Comparison of ENCODE assay signal across 13 cellular contexts in genomic region chr13:43009506-43009905, GRCh38.
"Had no signal": no experiment of that assay in that cellular context is flagged by ENCODE, and none has a peak within 500 bp of the region (broad histone marks: within the 10 kb centered on the region; RNA-seq: fewer than 3 reads in every experiment).

No MANE protein-coding gene starts in this region.

- H3K4me3 Mint-ChIP-seq: activated CD4-positive, alpha-beta T cell treated with anti-CD3 and anti-CD28 coated beads, Interleukin-2, amount 10 ng/mL, durations not matched to agents 7 days and 5 days; activated naive CD4-positive, alpha-beta T cell treated with anti-CD3 and anti-CD28 coated beads, Interleukin-2, amount 50 U/mL, for 24 hours; activated T-helper 17 cell treated with anti-CD3 and anti-CD28 coated beads, Interleukin-2, amount 50 U/mL, for 72 hours; naive B cell had no signal

- DNase-seq: activated CD4-positive, alpha-beta T cell treated with anti-CD3 and anti-CD28 coated beads, Interleukin-2, amount 10 ng/mL, durations not matched to agents 7 days and 5 days; activated CD4-positive, CD25-positive, alpha-beta regulatory T cell; activated T-cell treated with anti-CD3 and anti-CD28 coated beads for 4 hours; left cardiac atrium; naive B cell; retina had no signal

- H3K36me3 Mint-ChIP-seq: activated naive CD4-positive, alpha-beta T cell treated with anti-CD3 and anti-CD28 coated beads, Interleukin-2, amount 50 U/mL, for 24 hours; naive B cell had no signal

- H3K27me3 ChIP-seq: esophagus muscularis mucosa had no signal

- H3K4me3 ChIP-seq: esophagus muscularis mucosa, lung, skin epidermis had no signal

- H3K9me3 ChIP-seq: esophagus muscularis mucosa had no signal

- H3K4me1 Mint-ChIP-seq: activated naive CD4-positive, alpha-beta T cell treated with anti-CD3 and anti-CD28 coated beads, Interleukin-2, amount 50 U/mL, for 24 hours; activated T-helper 17 cell treated with anti-CD3 and anti-CD28 coated beads, Interleukin-2, amount 50 U/mL, for 72 hours; naive B cell had no signal

- H3K27ac Mint-ChIP-seq: activated CD4-positive, alpha-beta T cell treated with anti-CD3 and anti-CD28 coated beads, Interleukin-2, amount 10 ng/mL, durations not matched to agents 7 days and 5 days; activated naive CD4-positive, alpha-beta T cell treated with anti-CD3 and anti-CD28 coated beads, Interleukin-2, amount 50 U/mL, for 24 hours; activated T-helper 17 cell treated with anti-CD3 and anti-CD28 coated beads, Interleukin-2, amount 50 U/mL, for 72 hours; naive B cell had no signal

- H3K27me3 Mint-ChIP-seq: activated naive CD4-positive, alpha-beta T cell treated with anti-CD3 and anti-CD28 coated beads, Interleukin-2, amount 50 U/mL, for 24 hours; naive B cell had no signal

- H3K36me3 ChIP-seq: esophagus muscularis mucosa had no signal

- H3K27ac ChIP-seq: esophagus muscularis mucosa, skin epidermis had no signal

- FAIRE-seq: endometrium, urothelium cell line had no signal

- ATAC-seq: activated T-helper 17 cell treated with anti-CD3 and anti-CD28 coated beads, Interleukin-2, amount 50 U/mL, for 72 hours; left cardiac atrium had no signal

- H3K9me3 Mint-ChIP-seq: activated CD4-positive, alpha-beta T cell treated with anti-CD3 and anti-CD28 coated beads, Interleukin-2, amount 10 ng/mL, durations not matched to agents 7 days and 5 days; activated naive CD4-positive, alpha-beta T cell treated with anti-CD3 and anti-CD28 coated beads, Interleukin-2, amount 50 U/mL, for 24 hours; activated T-helper 17 cell treated with anti-CD3 and anti-CD28 coated beads, Interleukin-2, amount 50 U/mL, for 72 hours; naive B cell had no signal
